12 cellular contexts compared by ENCODE assay signal in genomic region chr6:139248911-139249310, GRCh38.
"Had no signal": no experiment of that assay in that cellular context is flagged by ENCODE, and none has a peak within 500 bp of the region (broad histone marks: within the 10 kb centered on the region; RNA-seq: fewer than 3 reads in every experiment).

No MANE protein-coding gene starts in this region.

- H3K9me3 ChIP-seq: lower lobe of right lung had no signal

- H3K9me3 Mint-ChIP-seq: nephron, type B pancreatic cell had no signal

- H3K36me3 Mint-ChIP-seq: type B pancreatic cell had no signal

- H3K27me3 Mint-ChIP-seq: type B pancreatic cell had no signal

- H3K4me3 ChIP-seq: lower lobe of right lung had no signal

- H3K36me3 ChIP-seq: lower lobe of right lung, WERI-Rb-1 had no signal

- DNase-seq: activated gamma-delta T cell; activated T-cell treated with anti-CD3 and anti-CD28 coated beads, Interleukin-2, amount 50 U/mL, for 1 hour; foreskin melanocyte; left cardiac atrium; lower lobe of right lung; posterior cingulate gyrus; stimulated activated naive CD4-positive, alpha-beta T cell; SW 1271; WERI-Rb-1 had no signal

- ATAC-seq: esophagus mucosa, lower lobe of right lung had no signal

- H3K4me3 Mint-ChIP-seq: nephron, type B pancreatic cell had no signal

- H3K27ac Mint-ChIP-seq: type B pancreatic cell had no signal

- H3K27ac ChIP-seq: lower lobe of right lung, WERI-Rb-1 had no signal
